ENCODE assay signal across 8 cellular contexts in genomic region chr1:117060441-117061317, GRCh38. TPM values are rescaled to one million over a fixed set of nuclear protein-coding genes. Genes with fewer than 3 reads are reported as not detected.
DNase-seq lines count a peak whose midpoint lies in the region; ATAC-seq, FAIRE-seq and TF ChIP-seq lines count a peak whose summit lies in the region.

No MANE protein-coding gene starts in this region.

- H3K36me3 ChIP-seq in BLaER1 treated with 17β-estradiol and CSF1 and Interleukin-3, amounts not matched to agents 10 nM and 100 nM = peaks cover 0 to 40% (median 35%) of the 10 kb centered on the region in 11 experiments; a peak in 21 of 22 replicates
- H3K36me3 ChIP-seq in ectodermal cell (ENCODE audit: control insufficient read depth, insufficient read depth, low read length) (no peaks in the 10 kb centered on the region), mesenchymal stem cell (ENCODE audit: control insufficient read depth in 1 of 2, insufficient read depth in 2 of 2, low read depth in 1 of 2, low read length in 2 of 2) (peaks cover 0 to 11% of the 10 kb centered on the region in 2 experiments)

- 23 to 24% methylated on average over 42 of the region's 42 CpGs for WGBS in ectodermal cell, 2 experiments
- 25% methylated on average over 42 of the region's 42 CpGs for WGBS in mesenchymal stem cell

- H2AFZ ChIP-seq in mesenchymal stem cell (ENCODE audit: low read depth, low read length) = peak overlapping the region; percentile 81

- no peak for FAIRE-seq in urothelium cell line (lab: Jason Lieb, UNC)

- H3K14ac ChIP-seq in mesenchymal stem cell (ENCODE audit: low read length in 2 of 2) = no peak overlapping the region

- H2BK12ac ChIP-seq in mesenchymal stem cell (ENCODE audit: low read length in 2 of 2) = no peak overlapping the region

- H2BK15ac ChIP-seq in mesenchymal stem cell (ENCODE audit: low read depth, poor library complexity, severe bottlenecking) = no peak overlapping the region

- no peak overlapping the region for H3K18ac ChIP-seq in mesenchymal stem cell (ENCODE audit: low read depth in 1 of 2, low read length in 2 of 2)

- H3K27ac ChIP-seq in BLaER1 treated with 17β-estradiol and CSF1 and Interleukin-3, amounts not matched to agents 10 nM and 100 nM = peak overlapping the region; percentile 39 to 90 (median 86); a peak in 21 of 22 replicates
- H3K27ac ChIP-seq in ectodermal cell (ENCODE audit: insufficient read depth, low read depth, low read length, poor library complexity, severe bottlenecking) (peak overlapping the region; percentile 31), mesenchymal stem cell (ENCODE audit: low read length, poor library complexity, severe bottlenecking) (peak overlapping the region; percentile 5)

- no peak overlapping the region for H2BK5ac ChIP-seq in mesenchymal stem cell (ENCODE audit: low read depth, low read length, poor library complexity, severe bottlenecking)

- TF ChIP-seq CTCF in GM13976 (IDR thresholded peaks at IDR 0.05; ENCODE audit: borderline replicate concordance, control extremely low read depth, extremely low read depth, insufficient read depth, missing control alignments) = no peak

- peaks cover 32 to 55% (median 39%) of the 10 kb centered on the region in 10 experiments for H3K4me1 ChIP-seq in BLaER1 treated with 17β-estradiol and CSF1 and Interleukin-3, amounts not matched to agents 10 nM and 100 nM
- peaks cover 2% of the 10 kb centered on the region for H3K4me1 ChIP-seq in ectodermal cell (ENCODE audit: control insufficient read depth, insufficient read depth, low read length)
- H3K4me1 ChIP-seq in mesenchymal stem cell (ENCODE audit: control insufficient read depth, insufficient read depth, low read depth, low read length) = peaks cover 5% of the 10 kb centered on the region

- ATAC-seq in HG02970 (IDR thresholded peaks at IDR 0.05; ENCODE audit: low FRiP score, unreplicated experiment) (peak; percentile 3), GM18519 (IDR thresholded peaks at IDR 0.05; ENCODE audit: low FRiP score, unreplicated experiment) (no peak)

- no peak overlapping the region for H3K4ac ChIP-seq in mesenchymal stem cell (ENCODE audit: low read depth in 1 of 2, low read length in 2 of 2)

- no peaks in the 10 kb centered on the region for H3K27me3 ChIP-seq in BLaER1 treated with 17β-estradiol and CSF1 and Interleukin-3, amounts not matched to agents 10 nM and 100 nM
- H3K27me3 ChIP-seq in ectodermal cell (ENCODE audit: control insufficient read depth, insufficient read depth, low read length, poor library complexity, severe bottlenecking) (no peaks in the 10 kb centered on the region), mesenchymal stem cell (ENCODE audit: control insufficient read depth in 1 of 2, insufficient read depth in 1 of 2, low read length in 2 of 2) (no peaks in the 10 kb centered on the region)

- H4K8ac ChIP-seq in mesenchymal stem cell (ENCODE audit: low read length) = peak overlapping the region; percentile 47

- peaks cover 6% of the 10 kb centered on the region for H3K79me1 ChIP-seq in mesenchymal stem cell (replicated peaks; ENCODE audit: low read length, poor library complexity, severe bottlenecking)

- no peak overlapping the region for H2AK5ac ChIP-seq in mesenchymal stem cell (ENCODE audit: low read length, severe bottlenecking)

- DNase-seq in GM13976 (ENCODE audit: low spot score) = peak; percentile 52
- peak; percentile 73 for DNase-seq in mesenchymal stem cell
- peak; percentile 75 for DNase-seq in urothelium cell line (ENCODE audit: low spot score)

- H4K20me1 ChIP-seq in BLaER1 treated with 17β-estradiol and CSF1 and Interleukin-3, amounts not matched to agents 10 nM and 100 nM = peaks cover 0 to 4% (median 0%) of the 10 kb centered on the region in 11 experiments; a peak in 1 of 22 replicates

- no peaks in the 10 kb centered on the region for H3K9me3 ChIP-seq in BLaER1 treated with 17β-estradiol and CSF1 and Interleukin-3, amounts not matched to agents 10 nM and 100 nM (replicated peaks in 1 of 11)
- H3K9me3 ChIP-seq in ectodermal cell (ENCODE audit: control insufficient read depth, low read length) (no peaks in the 10 kb centered on the region), mesenchymal stem cell (ENCODE audit: control insufficient read depth, low read length) (no peaks in the 10 kb centered on the region)

- no peak overlapping the region for H3K23ac ChIP-seq in mesenchymal stem cell (ENCODE audit: low read length in 2 of 2)

- H2BK120ac ChIP-seq in mesenchymal stem cell (ENCODE audit: low read depth, low read length) = no peak overlapping the region

- peak overlapping the region; percentile 81 to 94 (median 91) for H3K4me2 ChIP-seq in BLaER1 treated with 17β-estradiol and CSF1 and Interleukin-3, amounts not matched to agents 10 nM and 100 nM
- peak overlapping the region; percentile 96 for H3K4me2 ChIP-seq in mesenchymal stem cell (ENCODE audit: low read length, poor library complexity, severe bottlenecking)

- H4K91ac ChIP-seq in mesenchymal stem cell (ENCODE audit: low read length) = no peak overlapping the region

- peak overlapping the region; percentile 79 to 91 (median 86) for H3K9ac ChIP-seq in BLaER1 treated with 17β-estradiol and CSF1 and Interleukin-3, amounts not matched to agents 10 nM and 100 nM
- H3K9ac ChIP-seq in mesenchymal stem cell (ENCODE audit: low read length) = peak overlapping the region; percentile 89

- in situ Hi-C loops in GM13976 (cut with MboI; ENCODE audit: low sequenced_read_pairs, unreplicated experiment) = no loop called here

- peak overlapping the region; percentile 68 to 88 (median 82) for H3K4me3 ChIP-seq in BLaER1 treated with 17β-estradiol and CSF1 and Interleukin-3, amounts not matched to agents 10 nM and 100 nM
- H3K4me3 ChIP-seq in ectodermal cell (ENCODE audit: insufficient read depth, low read depth, low read length) (peak overlapping the region; percentile 65), mesenchymal stem cell (ENCODE audit: insufficient read depth in 1 of 2, low read depth in 1 of 2, low read length in 2 of 2) (peak overlapping the region; percentile 79 to 92)

TF ChIP-seq in PFSK-1, 5 proteins besides CTCF, POLR2A, EP300 and RAD21:
- TF ChIP-seq SIN3A (IDR thresholded peaks at IDR 0.05; ENCODE audit: borderline replicate concordance, insufficient read depth, low read length) (peak; percentile 49; the same call in 1 of the 2 replicates), POLR2AphosphoS5 (IDR thresholded peaks at IDR 0.05; ENCODE audit: low read depth, low read length) (no peak)

RNA-seq across cellular contexts. Expression of gene TTF2, which starts 0.6 kb away (rescaled TPM):
- polyA plus RNA-seq in PFSK-1 (2012; ENCODE audit: insufficient read length, low read depth) = 11.3 TPM
- polyA plus RNA-seq in ectodermal cell (2013, experiment 1 of 4) = 33.4 TPM
- 31.3 TPM for polyA plus RNA-seq in ectodermal cell (2013, experiment 2 of 4)
- polyA plus RNA-seq in ectodermal cell (2013, experiment 3 of 4) = 25.9 TPM
- polyA plus RNA-seq in ectodermal cell (2013, experiment 4 of 4) = 27.4 TPM
- 5.1 TPM for polyA plus RNA-seq in mesenchymal stem cell (2013, experiment 1 of 2)
- polyA plus RNA-seq in mesenchymal stem cell (2013, experiment 2 of 2) = 6.3 TPM

RNA-seq across cellular contexts. Expression of gene CD101, which starts 59.1 kb away (rescaled TPM):
- 0.55 TPM for polyA plus RNA-seq in PFSK-1 (2012; ENCODE audit: insufficient read length, low read depth)
- polyA plus RNA-seq in ectodermal cell (2013, experiment 1 of 4) = 0.61 TPM
- 0.43 TPM for polyA plus RNA-seq in ectodermal cell (2013, experiment 2 of 4)
- polyA plus RNA-seq in ectodermal cell (2013, experiment 3 of 4) = 0.80 TPM
- 1.2 TPM for polyA plus RNA-seq in ectodermal cell (2013, experiment 4 of 4)
- polyA plus RNA-seq in mesenchymal stem cell (2013, experiment 1 of 2) = 0.29 TPM
- polyA plus RNA-seq in mesenchymal stem cell (2013, experiment 2 of 2) = 0.21 TPM

Comparison
In these comparisons a context has a peak if more than half of its experiments do, and no peak if none do; other contexts are left out.
1. H3K27ac ChIP-seq: peak in every context shown above with its lines; median percentile 86 in BLaER1 treated with 17β-estradiol and CSF1 and Interleukin-3, amounts not matched to agents 10 nM and 100 nM; 31 in ectodermal cell; 5 in mesenchymal stem cell.